Comparison of ENCODE assay signal across 1 cellular context in genomic region chr22:41245917-41246499, GRCh38.
TF ChIP-seq lines count a peak whose summit lies in the region.

No MANE protein-coding gene starts in this region.

TF ChIP-seq in H1, 55 proteins besides CTCF, POLR2A, EP300 and RAD21:
- peak; percentile 27 for TF ChIP-seq NANOG (IDR thresholded peaks at IDR 0.05; ENCODE audit: insufficient read depth, low read depth, low read length, poor library complexity, severe bottlenecking)
- 0 out of 4 replicates have a peak, but pooled peaks of 1 of the 2 experiments have one; percentile 38 for TF ChIP-seq SIN3A (conservative IDR thresholded peaks at IDR 0.05 in 1 of 2, IDR thresholded peaks at IDR 0.05 in 1 of 2; ENCODE audit: low read depth in 1 of 2, low read length in 2 of 2)
- no peak for TF ChIP-seq SUZ12 (IDR thresholded peaks at IDR 0.05; ENCODE audit: low read length)
- TF ChIP-seq SP4 (IDR thresholded peaks at IDR 0.05; ENCODE audit: low read length), result no peak
- peak; percentile 90 for TF ChIP-seq YY1 (IDR thresholded peaks at IDR 0.05; ENCODE audit: low read depth, low read length)
- no peak for TF ChIP-seq ASH2L (IDR thresholded peaks at IDR 0.05; ENCODE audit: low read length)
